24 cellular contexts compared by ENCODE assay signal in genomic region chr5:179417696-179418095, GRCh38.
"Had no signal": no experiment of that assay in that cellular context is flagged by ENCODE, and none has a peak within 500 bp of the region (broad histone marks: within the 10 kb centered on the region; RNA-seq: fewer than 3 reads in every experiment).

No MANE protein-coding gene starts in this region.

- H3K4me1 ChIP-seq: esophagus squamous epithelium, heart right ventricle, left ventricle myocardium inferior, lower lobe of right lung, prostate gland, right atrium auricular region, stomach, thyroid gland, vagina had no signal

- H3K36me3 Mint-ChIP-seq: naive thymus-derived CD8-positive, alpha-beta T cell; stimulated activated effector memory CD8-positive, alpha-beta T cell treated with anti-CD3 and anti-CD28 coated beads, Interleukin-12 subunit alpha, Interleukin-12 subunit beta, amount 100 ng/mL, for 72 hours had no signal

- H3K27ac Mint-ChIP-seq: dendritic cell treated with granulocyte-macrophage colony-stimulating factor and Interleukin-4, amounts not matched to agents 40 ng/mL and 50 ng/mL, for 4 days; naive thymus-derived CD8-positive, alpha-beta T cell; stimulated activated effector memory CD8-positive, alpha-beta T cell treated with anti-CD3 and anti-CD28 coated beads, Interleukin-12 subunit alpha, Interleukin-12 subunit beta, amount 100 ng/mL, for 72 hours had no signal

- DNase-seq: effector CD8-positive, alpha-beta T cell; esophagus squamous epithelium; foreskin melanocyte; glutamatergic neuron; heart right ventricle; hippocampal formation; kidney glomerular epithelial cell; left colon; left ventricle myocardium inferior; lower lobe of right lung; naive thymus-derived CD8-positive, alpha-beta T cell; stimulated activated CD4-positive, alpha-beta T cell treated with anti-CD3 and anti-CD28 coated beads, Interleukin-2, amount 100 ng/mL, for 24 hours; stimulated activated CD4-positive, alpha-beta T cell treated with anti-CD3 and anti-CD28 coated beads, Interleukin-4, amount 100 ng/mL, for 24 hours; stimulated activated naive CD4-positive, alpha-beta T cell treated with Interleukin-2 at 50 U/mL for 16 hours; stomach; thyroid gland; trophoblast cell had no signal

- H3K27ac ChIP-seq: esophagus squamous epithelium, heart right ventricle, left ventricle myocardium inferior, lower lobe of right lung, prostate gland, right atrium auricular region, stomach, thyroid gland, vagina had no signal

- H3K9me3 ChIP-seq: esophagus squamous epithelium, heart right ventricle, left ventricle myocardium inferior, lower lobe of right lung, prostate gland, right atrium auricular region, stomach, thyroid gland, vagina had no signal

- H3K4me1 Mint-ChIP-seq: naive thymus-derived CD8-positive, alpha-beta T cell had no signal

- H3K9me3 Mint-ChIP-seq: dendritic cell treated with granulocyte-macrophage colony-stimulating factor and Interleukin-4, amounts not matched to agents 40 ng/mL and 50 ng/mL, for 4 days; naive thymus-derived CD8-positive, alpha-beta T cell; stimulated activated effector memory CD8-positive, alpha-beta T cell treated with anti-CD3 and anti-CD28 coated beads, Interleukin-12 subunit alpha, Interleukin-12 subunit beta, amount 100 ng/mL, for 72 hours had no signal

- ATAC-seq: heart right ventricle; left colon; lower lobe of right lung; naive thymus-derived CD8-positive, alpha-beta T cell; sciatic nerve; stimulated activated effector memory CD8-positive, alpha-beta T cell treated with anti-CD3 and anti-CD28 coated beads, Interleukin-12 subunit alpha, Interleukin-12 subunit beta, amount 100 ng/mL, for 72 hours had no signal

- H3K36me3 ChIP-seq: esophagus squamous epithelium, heart right ventricle, left ventricle myocardium inferior, lower lobe of right lung, prostate gland, right atrium auricular region, stomach, thyroid gland, vagina had no signal

- H3K4me3 Mint-ChIP-seq: dendritic cell treated with granulocyte-macrophage colony-stimulating factor and Interleukin-4, amounts not matched to agents 40 ng/mL and 50 ng/mL, for 4 days; naive thymus-derived CD8-positive, alpha-beta T cell; neural crest cell; stimulated activated effector memory CD8-positive, alpha-beta T cell treated with anti-CD3 and anti-CD28 coated beads, Interleukin-12 subunit alpha, Interleukin-12 subunit beta, amount 100 ng/mL, for 72 hours had no signal

- H3K27me3 ChIP-seq: right atrium auricular region, thyroid gland, vagina had no signal

- H3K4me3 ChIP-seq: esophagus squamous epithelium, heart right ventricle, left ventricle myocardium inferior, lower lobe of right lung, prostate gland, right atrium auricular region, stomach, thyroid gland, vagina had no signal
